In genomic region chr2:187493180-187493579, GRCh38 we compare ENCODE assay signal across 39 cellular contexts.
"Had no signal": no experiment of that assay in that cellular context is flagged by ENCODE, and none has a peak within 500 bp of the region (broad histone marks: within the 10 kb centered on the region; RNA-seq: fewer than 3 reads in every experiment).

No MANE protein-coding gene starts in this region.

- H3K9me3 Mint-ChIP-seq: activated naive CD4-positive, alpha-beta T cell treated with anti-CD3 and anti-CD28 coated beads, Interleukin-2, amount 50 U/mL, for 24 hours; activated T-cell treated with anti-CD3 and anti-CD28 coated beads, Interleukin-2, amount 50 U/mL, for 24 hours; activated T-cell treated with anti-CD3 and anti-CD28 coated beads, Interleukin-2, amount 50 U/mL, for 4 hours; activated T-cell treated with anti-CD3 and anti-CD28 coated beads, Interleukin-2, amount 50 U/mL, for 72 hours; activated T-helper 1 cell treated with anti-CD3 and anti-CD28 coated beads, Interleukin-12 subunit alpha, Interleukin-12 subunit beta, Interleukin-2, Interleukin-4 antibody, amounts not matched to agents 30 ng/mL and 10 ng/mL and 1 ng/mL, durations not matched to agents 14 hours and 24 hours and 36 hours; activated T-helper 17 cell treated with anti-CD3 and anti-CD28 coated beads, Interleukin-2, amount 50 U/mL, for 72 hours; central memory CD8-positive, alpha-beta T cell had no signal

- H3K4me3 Mint-ChIP-seq: activated naive CD4-positive, alpha-beta T cell treated with anti-CD3 and anti-CD28 coated beads, Interleukin-2, amount 10 ng/mL, durations not matched to agents 7 days and 5 days; activated naive CD4-positive, alpha-beta T cell treated with anti-CD3 and anti-CD28 coated beads, Interleukin-2, amount 50 U/mL, for 24 hours; activated naive CD8-positive, alpha-beta T cell; activated naive CD8-positive, alpha-beta T cell treated with anti-CD3 and anti-CD28 coated beads for 36 hours; activated naive CD8-positive, alpha-beta T cell treated with anti-CD3 and anti-CD28 coated beads, Interleukin-2, amount 10 ng/mL, durations not matched to agents 7 days and 5 days; activated naive CD8-positive, alpha-beta T cell treated with anti-CD3 and anti-CD28 coated beads, Interleukin-2, amount 50 U/mL, for 24 hours; activated T-cell treated with anti-CD3 and anti-CD28 coated beads, Interleukin-2, amount 50 U/mL, for 24 hours; activated T-cell treated with anti-CD3 and anti-CD28 coated beads, Interleukin-2, amount 50 U/mL, for 4 hours; activated T-cell treated with anti-CD3 and anti-CD28 coated beads, Interleukin-2, amount 50 U/mL, for 72 hours; activated T-helper 1 cell treated with anti-CD3 and anti-CD28 coated beads, Interleukin-12 subunit alpha, Interleukin-12 subunit beta, Interleukin-2, Interleukin-4 antibody, amounts not matched to agents 30 ng/mL and 10 ng/mL and 1 ng/mL, durations not matched to agents 14 hours and 24 hours and 36 hours; activated T-helper 17 cell treated with anti-CD3 and anti-CD28 coated beads, Interleukin-2, amount 50 U/mL, for 72 hours; brain; central memory CD8-positive, alpha-beta T cell had no signal

- H3K9me3 ChIP-seq: adrenal gland, ascending aorta, body of pancreas had no signal

- H3K36me3 ChIP-seq: adrenal gland, cardiac muscle cell had no signal

- H3K27ac Mint-ChIP-seq: activated naive CD4-positive, alpha-beta T cell treated with anti-CD3 and anti-CD28 coated beads, Interleukin-2, amount 10 ng/mL, durations not matched to agents 7 days and 5 days; activated naive CD4-positive, alpha-beta T cell treated with anti-CD3 and anti-CD28 coated beads, Interleukin-2, amount 50 U/mL, for 24 hours; activated naive CD4-positive, alpha-beta T cell treated with anti-CD3 and anti-CD28 coated beads, Interleukin-2, amount 50 U/mL, for 72 hours; activated naive CD8-positive, alpha-beta T cell; activated naive CD8-positive, alpha-beta T cell treated with anti-CD3 and anti-CD28 coated beads for 36 hours; activated naive CD8-positive, alpha-beta T cell treated with anti-CD3 and anti-CD28 coated beads, Interleukin-2, amount 10 ng/mL, durations not matched to agents 7 days and 5 days; activated naive CD8-positive, alpha-beta T cell treated with anti-CD3 and anti-CD28 coated beads, Interleukin-2, amount 50 U/mL, for 24 hours; activated T-cell treated with anti-CD3 and anti-CD28 coated beads, Interleukin-2, amount 50 U/mL, for 24 hours; activated T-cell treated with anti-CD3 and anti-CD28 coated beads, Interleukin-2, amount 50 U/mL, for 72 hours; activated T-helper 1 cell treated with anti-CD3 and anti-CD28 coated beads, Interleukin-12 subunit alpha, Interleukin-12 subunit beta, Interleukin-2, Interleukin-4 antibody, amounts not matched to agents 30 ng/mL and 10 ng/mL and 1 ng/mL, durations not matched to agents 14 hours and 24 hours and 36 hours; activated T-helper 17 cell treated with anti-CD3 and anti-CD28 coated beads, Interleukin-2, amount 50 U/mL, for 72 hours; activated T-helper 2 cell treated with anti-CD3 and anti-CD28 coated beads, Interferon-gamma antibody, Interleukin-2, Interleukin-4, amounts not matched to agents 10 μg/mL and 5 μg/mL and 100 μg/mL, durations not matched to agents 14 hours and 24 hours and 36 hours; brain had no signal

- H3K36me3 Mint-ChIP-seq: activated naive CD4-positive, alpha-beta T cell treated with anti-CD3 and anti-CD28 coated beads, Interleukin-2, amount 10 ng/mL, durations not matched to agents 7 days and 5 days; activated naive CD4-positive, alpha-beta T cell treated with anti-CD3 and anti-CD28 coated beads, Interleukin-2, amount 50 U/mL, for 24 hours; activated naive CD4-positive, alpha-beta T cell treated with anti-CD3 and anti-CD28 coated beads, Interleukin-2, amount 50 U/mL, for 72 hours; activated naive CD8-positive, alpha-beta T cell; activated naive CD8-positive, alpha-beta T cell treated with anti-CD3 and anti-CD28 coated beads for 36 hours; activated naive CD8-positive, alpha-beta T cell treated with anti-CD3 and anti-CD28 coated beads, Interleukin-2, amount 10 ng/mL, durations not matched to agents 7 days and 5 days had no signal

- FAIRE-seq: astrocyte, bronchial epithelial cell had no signal

- DNase-seq: activated effector memory CD4-positive, alpha-beta T cell treated with anti-CD3 and anti-CD28 coated beads, Interleukin-2, amount 50 U/mL, for 16 hours; activated effector memory CD4-positive, alpha-beta T cell treated with Interleukin-2 at 50 U/mL for 16 hours; activated gamma-delta T cell; activated gamma-delta T cell treated with Interleukin-2 at 50 U/mL for 16 hours; activated naive CD4-positive, alpha-beta T cell; activated naive CD4-positive, alpha-beta T cell treated with anti-CD3 and anti-CD28 coated beads, Interleukin-2, amount 10 ng/mL, durations not matched to agents 7 days and 5 days; activated naive CD4-positive, alpha-beta T cell treated with anti-CD3 and anti-CD28 coated beads, Interleukin-2, amount 50 U/mL, for 16 hours; activated naive CD4-positive, alpha-beta T cell treated with Interleukin-2 at 50 U/mL for 16 hours; activated naive CD8-positive, alpha-beta T cell treated with anti-CD3 and anti-CD28 coated beads for 36 hours; activated naive CD8-positive, alpha-beta T cell treated with anti-CD3 and anti-CD28 coated beads, Interleukin-2, amount 10 ng/mL, durations not matched to agents 7 days and 5 days; activated naive CD8-positive, alpha-beta T cell treated with anti-CD3 and anti-CD28 coated beads, Interleukin-2, amount 50 U/mL, for 24 hours; activated T-cell treated with anti-CD3 and anti-CD28 coated beads for 4 hours; activated T-cell treated with anti-CD3 and anti-CD28 coated beads, Interleukin-2, amount 50 U/mL, for 1 hour; activated T-cell treated with anti-CD3 and anti-CD28 coated beads, Interleukin-2, amount 50 U/mL, for 24 hours; activated T-cell treated with anti-CD3 and anti-CD28 coated beads, Interleukin-2, amount 50 U/mL, for 4 hours; activated T-cell treated with anti-CD3 and anti-CD28 coated beads, Interleukin-2, amount 50 U/mL, for 48 hours; activated T-cell treated with anti-CD3 and anti-CD28 coated beads, Interleukin-2, amount 50 U/mL, for 72 hours; adrenal gland; amniotic stem cell; amygdala; anterior cingulate cortex; aorta; body of pancreas; brain microvascular endothelial cell; caudate nucleus; central memory CD4-positive, alpha-beta T cell; cerebellar nuclear complex had no signal

- H3K27me3 Mint-ChIP-seq: activated naive CD4-positive, alpha-beta T cell treated with anti-CD3 and anti-CD28 coated beads, Interleukin-2, amount 10 ng/mL, durations not matched to agents 7 days and 5 days; activated naive CD8-positive, alpha-beta T cell; activated naive CD8-positive, alpha-beta T cell treated with anti-CD3 and anti-CD28 coated beads for 36 hours; activated naive CD8-positive, alpha-beta T cell treated with anti-CD3 and anti-CD28 coated beads, Interleukin-2, amount 10 ng/mL, durations not matched to agents 7 days and 5 days; activated naive CD8-positive, alpha-beta T cell treated with anti-CD3 and anti-CD28 coated beads, Interleukin-2, amount 50 U/mL, for 24 hours; activated T-helper 17 cell treated with anti-CD3 and anti-CD28 coated beads, Interleukin-2, amount 50 U/mL, for 72 hours; brain; central memory CD8-positive, alpha-beta T cell had no signal

- H3K4me3 ChIP-seq: adrenal gland, ascending aorta, body of pancreas, cardiac muscle cell had no signal

- H3K27ac ChIP-seq: adrenal gland, ascending aorta, body of pancreas, brain microvascular endothelial cell, cardiac muscle cell had no signal

- ATAC-seq: activated naive CD4-positive, alpha-beta T cell treated with anti-CD3 and anti-CD28 coated beads, Interleukin-2, amount 50 U/mL, for 72 hours; activated naive CD8-positive, alpha-beta T cell treated with anti-CD3 and anti-CD28 coated beads, Interleukin-2, amount 50 U/mL, for 24 hours; activated T-cell treated with anti-CD3 and anti-CD28 coated beads, Interleukin-2, amount 50 U/mL, for 4 hours; activated T-cell treated with anti-CD3 and anti-CD28 coated beads, Interleukin-2, amount 50 U/mL, for 72 hours; activated T-helper 17 cell treated with anti-CD3 and anti-CD28 coated beads, Interleukin-2, amount 50 U/mL, for 72 hours; body of pancreas had no signal

- H3K4me1 Mint-ChIP-seq: activated naive CD4-positive, alpha-beta T cell treated with anti-CD3 and anti-CD28 coated beads, Interleukin-2, amount 10 ng/mL, durations not matched to agents 7 days and 5 days; activated naive CD4-positive, alpha-beta T cell treated with anti-CD3 and anti-CD28 coated beads, Interleukin-2, amount 50 U/mL, for 24 hours; activated naive CD8-positive, alpha-beta T cell treated with anti-CD3 and anti-CD28 coated beads for 36 hours; activated naive CD8-positive, alpha-beta T cell treated with anti-CD3 and anti-CD28 coated beads, Interleukin-2, amount 10 ng/mL, durations not matched to agents 7 days and 5 days; activated naive CD8-positive, alpha-beta T cell treated with anti-CD3 and anti-CD28 coated beads, Interleukin-2, amount 50 U/mL, for 24 hours; activated T-helper 17 cell treated with anti-CD3 and anti-CD28 coated beads, Interleukin-2, amount 50 U/mL, for 72 hours; central memory CD8-positive, alpha-beta T cell had no signal

- H3K27me3 ChIP-seq: adrenal gland, ascending aorta, brain microvascular endothelial cell, cardiac muscle cell had no signal

- H3K4me1 ChIP-seq: ascending aorta, body of pancreas had no signal
